Comparison of ENCODE assay signal across 17 cellular contexts in the genomic region with DNA sequence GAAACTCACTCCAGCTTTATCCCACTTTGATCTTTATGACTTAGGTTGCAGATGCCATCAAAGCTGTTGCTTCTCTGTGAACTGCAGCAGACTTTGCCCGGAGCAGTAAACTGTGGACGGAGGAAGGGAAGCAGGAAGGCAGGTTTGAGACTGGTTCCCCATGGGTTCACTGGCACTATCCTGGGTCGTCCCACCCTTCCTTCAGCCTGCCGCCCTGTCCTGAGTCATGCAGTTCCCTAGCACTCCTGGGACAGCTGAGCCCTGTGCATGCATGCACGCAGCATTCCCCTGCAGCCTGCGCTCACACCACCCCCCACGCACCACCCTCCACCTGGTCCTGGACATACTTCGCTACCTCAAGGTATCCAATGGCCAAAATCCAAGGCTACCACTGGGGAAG. TPM values are rescaled to one million over a fixed set of nuclear protein-coding genes. Genes with fewer than 3 reads are reported as not detected.
A peak's percentile ranks its signal among the peaks of the same experiment; 100 is the strongest.
DNase-seq lines count a peak whose midpoint lies in the region; TF ChIP-seq lines count a peak whose summit lies in the region.
"Had no signal": no experiment of that assay in that cellular context is flagged by ENCODE, and none has a peak within 500 bp of the region (broad histone marks: within the 10 kb centered on the region; RNA-seq: fewer than 3 reads in every experiment).

No MANE protein-coding gene starts in this region.

- H3K27ac ChIP-seq in colonic mucosa (peak overlapping the region; percentile 83), urinary bladder (ENCODE audit: low read depth) (peak overlapping the region; percentile 3)
- H3K27ac ChIP-seq: brain microvascular endothelial cell, parathyroid adenoma, thoracic aorta had no signal

- peak overlapping the region in 1 of 2 donors; percentile 67 for H3K9ac ChIP-seq in colonic mucosa (ENCODE audit: low read depth in 2 of 2, low read length in 2 of 2)
- H3K9ac ChIP-seq: parathyroid adenoma had no signal

- H3K4me1 Mint-ChIP-seq in mesothelial cell of epicardium: peaks cover 29% of the 10 kb centered on the region

- no peaks in the 10 kb centered on the region for H3K27me3 ChIP-seq in colonic mucosa
- H3K27me3 ChIP-seq: brain microvascular endothelial cell had no signal

- WGBS in urinary bladder: 67% methylated on average over 8 of the region's 8 CpGs

- peak overlapping the region; percentile 47 for H3K27ac Mint-ChIP-seq in mesothelial cell of epicardium
- H3K27ac Mint-ChIP-seq: activated naive CD4-positive, alpha-beta T cell treated with anti-CD3 and anti-CD28 coated beads, Interleukin-2, amount 10 ng/mL, durations not matched to agents 7 days and 5 days; CD4-positive, alpha-beta T cell had no signal

- intact Hi-C loops in colonic mucosa (cut with DNase I): no loop called here

- H3K4me3 Mint-ChIP-seq in mesothelial cell of epicardium: no peak overlapping the region
- H3K4me3 Mint-ChIP-seq: activated naive CD4-positive, alpha-beta T cell treated with anti-CD3 and anti-CD28 coated beads, Interleukin-2, amount 10 ng/mL, durations not matched to agents 7 days and 5 days; CD4-positive, alpha-beta T cell had no signal

- H3K4me3 ChIP-seq in colonic mucosa: no peak overlapping the region
- no peak overlapping the region for H3K4me3 ChIP-seq in urinary bladder (ENCODE audit: low read depth, low read length)
- H3K4me3 ChIP-seq: thoracic aorta had no signal

- H3K27me3 Mint-ChIP-seq in mesothelial cell of epicardium (ENCODE audit: low read depth): no peaks in the 10 kb centered on the region
- H3K27me3 Mint-ChIP-seq: CD4-positive, alpha-beta T cell had no signal

- peaks cover 15% of the 10 kb centered on the region for H3K4me1 ChIP-seq in colonic mucosa
- no peaks in the 10 kb centered on the region for H3K4me1 ChIP-seq in urinary bladder (ENCODE audit: insufficient read depth)

- H3K36me3 Mint-ChIP-seq in mesothelial cell of epicardium: no peaks in the 10 kb centered on the region
- H3K36me3 Mint-ChIP-seq: activated naive CD4-positive, alpha-beta T cell treated with anti-CD3 and anti-CD28 coated beads, Interleukin-2, amount 10 ng/mL, durations not matched to agents 7 days and 5 days had no signal

- peak; percentile 36 for DNase-seq in activated CD8-positive, alpha-beta memory T cell treated with anti-CD3 and anti-CD28 coated beads, Interleukin-2, amount 50 U/mL, for 48 hours
- no peak for DNase-seq in activated CD8-positive, alpha-beta memory T cell treated with anti-CD3 and anti-CD28 coated beads for 24 hours
- DNase-seq in colonic mucosa (peak; percentile 92), mesothelial cell of epicardium (ENCODE audit: low spot score in 2 of 2, unreplicated experiment in 2 of 2) (no peak), NCI-H345 (lab: John Stamatoyannopoulos, UW) (no peak), NAMALWA (ENCODE audit: low spot score) (no peak)
- DNase-seq in stimulated activated CD4-positive, alpha-beta T cell treated with anti-CD3 and anti-CD28 coated beads, Interleukin-2, amount 100 ng/mL, for 24 hours: no peak
- DNase-seq: 8988T; activated CD4-positive, CD25-positive, alpha-beta regulatory T cell; activated naive CD4-positive, alpha-beta T cell treated with anti-CD3 and anti-CD28 coated beads, Interleukin-2, amount 10 ng/mL, durations not matched to agents 7 days and 5 days; CD4-positive, alpha-beta T cell; effector CD8-positive, alpha-beta T cell; SW 1271 had no signal

- no peaks in the 10 kb centered on the region for H3K9me3 ChIP-seq in colonic mucosa
- H3K9me3 ChIP-seq: thoracic aorta had no signal

- no peaks in the 10 kb centered on the region for H3K36me3 ChIP-seq in colonic mucosa
- no peaks in the 10 kb centered on the region for H3K36me3 ChIP-seq in urinary bladder (ENCODE audit: insufficient read depth)
- H3K36me3 ChIP-seq: brain microvascular endothelial cell, thoracic aorta had no signal

- H3K9me3 Mint-ChIP-seq in mesothelial cell of epicardium: no peaks in the 10 kb centered on the region
- H3K9me3 Mint-ChIP-seq: activated naive CD4-positive, alpha-beta T cell treated with anti-CD3 and anti-CD28 coated beads, Interleukin-2, amount 10 ng/mL, durations not matched to agents 7 days and 5 days; CD4-positive, alpha-beta T cell had no signal

- TF ChIP-seq CTCF in colonic mucosa (IDR thresholded peaks at IDR 0.05) (no peak), mesothelial cell of epicardium (IDR thresholded peaks at IDR 0.05; ENCODE audit: unreplicated experiment) (no peak)

RNA-seq across cellular contexts. Expression of gene P2RY2, which starts 23.5 kb away (rescaled TPM):
- total RNA-seq in colonic mucosa: 10 to 100 TPM; 17.6 to 27.4 TPM
- 4.0 to 4.5 TPM (median 4.5 TPM) in 3 replicates for total RNA-seq in mesothelial cell of epicardium
- 2.3 TPM for total RNA-seq in urinary bladder
- polyA plus RNA-seq in urinary bladder: 1.8 TPM
- total RNA-seq: CD4-positive, alpha-beta T cell had no signal

RNA-seq across cellular contexts. Expression of gene FCHSD2, which starts 52.5 kb away (rescaled TPM):
- total RNA-seq in colonic mucosa (10 to 100 TPM; 12.1 to 20.9 TPM), mesothelial cell of epicardium (29.4 to 33.8 TPM (median 33.2 TPM) in 3 replicates), urinary bladder (40.5 TPM)
- polyA plus RNA-seq in urinary bladder: 21.4 TPM

Comparison
In these comparisons a context has a peak if more than half of its experiments do, and no peak if none do; other contexts are left out.
1. DNase-seq: peak in activated CD8-positive, alpha-beta memory T cell treated with anti-CD3 and anti-CD28 coated beads, Interleukin-2, amount 50 U/mL, for 48 hours (single experiment) and colonic mucosa (single experiment); none in activated CD8-positive, alpha-beta memory T cell treated with anti-CD3 and anti-CD28 coated beads for 24 hours (single experiment), mesothelial cell of epicardium (0 of 2), stimulated activated CD4-positive, alpha-beta T cell treated with anti-CD3 and anti-CD28 coated beads, Interleukin-2, amount 100 ng/mL, for 24 hours (0 of 2), NCI-H345 (single experiment) and NAMALWA (single experiment).